Comparison of ENCODE assay signal across 10 cellular contexts in genomic region chr18:7953085-7953958, GRCh38.
DNase-seq lines count a peak whose midpoint lies in the region; ATAC-seq and TF ChIP-seq lines count a peak whose summit lies in the region.
"Had no signal": no experiment of that assay in that cellular context is flagged by ENCODE, and none has a peak within 500 bp of the region (broad histone marks: within the 10 kb centered on the region; RNA-seq: fewer than 3 reads in every experiment).

No MANE protein-coding gene starts in this region.

- peak; percentile 35 to 41 for ATAC-seq in activated T-cell treated with anti-CD3 and anti-CD28 coated beads, Interleukin-2, amount 50 U/mL, for 4 hours
- ATAC-seq in GM21576 (IDR thresholded peaks at IDR 0.05; ENCODE audit: unreplicated experiment) = peak; percentile 81
- peak; percentile 78 for ATAC-seq in HG03442 (IDR thresholded peaks at IDR 0.05; ENCODE audit: unreplicated experiment)
- ATAC-seq in left lobe of liver = peak; percentile 48
- ATAC-seq: HCT116 had no signal

- H3K9me3 Mint-ChIP-seq in activated T-cell treated with anti-CD3 and anti-CD28 coated beads, Interleukin-2, amount 50 U/mL, for 4 hours = no peaks in the 10 kb centered on the region

- no peaks in the 10 kb centered on the region for H3K36me3 ChIP-seq in MG63

- in situ Hi-C loops in GM13976 (cut with MboI; ENCODE audit: low sequenced_read_pairs, unreplicated experiment) = no loop called here

- H3K4me1 Mint-ChIP-seq in activated T-cell treated with anti-CD3 and anti-CD28 coated beads, Interleukin-2, amount 50 U/mL, for 4 hours (ENCODE audit: low read depth) = peaks cover 27% of the 10 kb centered on the region

- TF ChIP-seq CTCF in GM13976 (IDR thresholded peaks at IDR 0.05; ENCODE audit: borderline replicate concordance, control extremely low read depth, extremely low read depth, insufficient read depth, missing control alignments) = no peak

- H3K4me3 ChIP-seq in MG63 = no peak overlapping the region

- no peaks in the 10 kb centered on the region for H3K27me3 Mint-ChIP-seq in activated T-cell treated with anti-CD3 and anti-CD28 coated beads, Interleukin-2, amount 50 U/mL, for 4 hours (ENCODE audit: low read depth)

- no peak for DNase-seq in activated T-cell treated with anti-CD3 and anti-CD28 coated beads, Interleukin-2, amount 50 U/mL, for 4 hours
- DNase-seq in activated T-cell treated with anti-CD3 and anti-CD28 coated beads for 4 hours (no peak), left lobe of liver (ENCODE audit: low spot score) (no peak), GM13976 (ENCODE audit: low spot score) (no peak), MG63 (no peak)
- DNase-seq in effector CD8-positive, alpha-beta T cell (lab: John Stamatoyannopoulos, UW) = no peak
- DNase-seq: GF-D8 had no signal

- H3K4me3 Mint-ChIP-seq in activated T-cell treated with anti-CD3 and anti-CD28 coated beads, Interleukin-2, amount 50 U/mL, for 4 hours = peak overlapping the region; percentile 1

- no peaks in the 10 kb centered on the region for H3K36me3 Mint-ChIP-seq in activated T-cell treated with anti-CD3 and anti-CD28 coated beads, Interleukin-2, amount 50 U/mL, for 4 hours (ENCODE audit: insufficient read depth)

- no peaks in the 10 kb centered on the region for H3K9me3 ChIP-seq in MG63

- H3K27me3 ChIP-seq in MG63 = no peaks in the 10 kb centered on the region
